ENCODE assay signal across 8 cellular contexts in the genomic region with DNA sequence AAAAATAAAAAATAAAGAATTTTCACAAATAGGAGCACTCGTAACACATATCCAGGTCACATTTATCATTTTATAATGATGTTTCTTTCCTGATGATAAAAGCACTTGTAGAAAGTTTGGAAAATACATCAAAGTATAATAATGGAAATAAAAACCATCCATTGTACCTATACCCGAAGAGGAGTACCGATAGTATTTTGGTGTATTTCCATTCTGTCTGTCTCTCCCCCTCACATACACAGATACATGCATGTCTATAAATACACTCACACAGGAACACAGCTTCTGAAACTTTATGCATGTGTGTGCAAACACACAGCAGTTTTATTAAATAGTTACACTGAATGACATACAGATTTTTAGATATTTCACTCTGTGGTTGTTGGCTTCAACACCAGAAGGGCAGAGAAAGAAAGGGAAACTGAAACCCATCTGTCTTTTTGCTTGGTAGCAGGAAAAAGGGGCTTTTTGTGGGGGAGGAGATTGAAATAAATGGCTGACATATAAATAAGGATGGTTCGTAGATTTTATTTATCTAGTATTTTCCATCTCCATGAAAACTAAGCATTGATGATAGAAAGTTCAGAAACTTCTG.
DNase-seq lines count a peak whose midpoint lies in the region; ATAC-seq and TF ChIP-seq lines count a peak whose summit lies in the region.

No MANE protein-coding gene starts in this region.

- DNase-seq in AG20443 (ENCODE audit: low spot score): peak; percentile 15
- DNase-seq in LHCN-M2 (ENCODE audit: low read depth): peak; percentile 12
- no peak for DNase-seq in esophagus squamous epithelium (lab: John Stamatoyannopoulos, UW)
- DNase-seq in uterus: no peak
- DNase-seq in inferior parietal cortex (ENCODE audit: extremely low spot score): no peak
- no peak for DNase-seq in cortex of kidney (lab: John Stamatoyannopoulos, UW)
- no peak for DNase-seq in NCI-H1436 treated with DMSO at 0.1 percent for 48 hours (lab: John Stamatoyannopoulos, UW)

- intact Hi-C loops in esophagus squamous epithelium (cut with DNase I) (no loop called here), uterus (cut with DNase I; ENCODE audit: low total_unique reads) (no loop called here)

- peak overlapping the region in 2 of 4 donors; percentile 11 to 35 for H3K4me3 ChIP-seq in esophagus squamous epithelium
- no peak overlapping the region for H3K4me3 ChIP-seq in uterus

- H3K36me3 ChIP-seq in esophagus squamous epithelium: no peaks in the 10 kb centered on the region
- no peaks in the 10 kb centered on the region for H3K36me3 ChIP-seq in uterus

- TF ChIP-seq CTCF in esophagus squamous epithelium (IDR thresholded peaks at IDR 0.05) (no peak), uterus (IDR thresholded peaks at IDR 0.05) (no peak)

- WGBS in esophagus squamous epithelium, 2 donors: 54 to 63% methylated on average over 4 of the region's 4 CpGs

- no peaks in the 10 kb centered on the region for H3K9me3 ChIP-seq in esophagus squamous epithelium
- H3K9me3 ChIP-seq in uterus: no peaks in the 10 kb centered on the region

- no peaks in the 10 kb centered on the region for H3K27me3 ChIP-seq in esophagus squamous epithelium
- H3K27me3 ChIP-seq in uterus: no peaks in the 10 kb centered on the region

- ATAC-seq in GM19455 (IDR thresholded peaks at IDR 0.05; ENCODE audit: unreplicated experiment): peak; percentile 53

- no peak for TF ChIP-seq POLR2A in esophagus squamous epithelium (IDR thresholded peaks at IDR 0.05)
- TF ChIP-seq POLR2A in uterus (IDR thresholded peaks at IDR 0.05): no peak

- H3K4me1 ChIP-seq in esophagus squamous epithelium: peaks cover 0 to 62% (median 19%) of the 10 kb centered on the region in 3 donors
- peaks cover 0 to 12% of the 10 kb centered on the region in 2 donors for H3K4me1 ChIP-seq in uterus

- H3K27ac ChIP-seq in esophagus squamous epithelium (peak overlapping the region in 3 of 4 donors; percentile 48 to 66 (median 61)), uterus (peak overlapping the region; percentile 54 to 83)

Comparison
In these comparisons a context has a peak if more than half of its experiments do, and no peak if none do; other contexts are left out.
1. DNase-seq: peak in AG20443 (single experiment) and LHCN-M2 (single experiment); none in esophagus squamous epithelium (single experiment), uterus (0 of 2), inferior parietal cortex (single experiment), cortex of kidney (single experiment) and NCI-H1436 treated with DMSO at 0.1 percent for 48 hours (single experiment).